In the genomic region with DNA sequence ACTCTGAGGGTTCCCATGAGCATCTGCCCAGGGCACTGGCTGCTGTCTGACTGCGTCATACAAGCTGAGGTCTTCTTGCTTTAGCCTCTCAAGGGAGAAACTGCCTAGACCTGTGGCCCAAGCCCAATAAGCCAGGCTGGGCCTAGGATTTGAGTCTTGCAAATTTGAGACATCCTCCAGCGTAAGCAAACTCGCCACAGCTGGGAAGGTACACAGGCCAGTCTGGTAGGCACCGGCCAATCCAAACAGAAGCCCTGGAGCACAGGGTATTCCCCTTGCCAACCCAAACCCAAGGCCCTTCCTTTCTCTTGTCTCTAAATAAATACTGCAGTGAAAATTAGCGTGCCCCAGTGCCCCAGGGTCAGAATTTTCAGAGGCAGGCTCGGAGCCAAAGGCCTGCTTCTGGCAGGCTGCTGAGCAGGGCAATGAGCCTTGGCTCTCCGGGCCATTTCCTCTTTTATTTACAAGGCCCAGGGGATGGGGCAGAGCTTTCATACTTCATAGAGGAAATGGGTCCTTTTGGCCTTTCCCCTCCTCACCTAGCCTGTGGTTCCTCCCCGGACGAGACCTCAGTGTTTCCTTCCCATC, we compare ENCODE assay signal across 8 cellular contexts. TPM values are rescaled to one million over a fixed set of nuclear protein-coding genes. Genes with fewer than 3 reads are reported as not detected.
DNase-seq lines count a peak whose midpoint lies in the region; ATAC-seq and TF ChIP-seq lines count a peak whose summit lies in the region.

No MANE protein-coding gene starts in this region.

- H3K9me3 ChIP-seq in gastroesophageal sphincter = no peaks in the 10 kb centered on the region
- H3K9me3 ChIP-seq in gastrocnemius medialis = no peaks in the 10 kb centered on the region

- H3K4me1 ChIP-seq in gastroesophageal sphincter (peaks cover 0 to 43% (median 10%) of the 10 kb centered on the region in 3 donors), gastrocnemius medialis (peaks cover 33 to 45% of the 10 kb centered on the region in 2 donors)

- DNase-seq in DMS153 (lab: John Stamatoyannopoulos, UW) (peak; percentile 80), SK-MEL-5 (ENCODE audit: low read depth, low spot score) (peak; percentile 71), gastrocnemius medialis (peak in 1 of 2 donors; percentile 83)
- DNase-seq in activated CD4-positive, alpha-beta T cell treated with anti-CD3 and anti-CD28 coated beads, Interleukin-2, amount 10 ng/mL, durations not matched to agents 24 days and 14 days = no peak
- DNase-seq in activated CD8-positive, alpha-beta memory T cell treated with anti-CD3 and anti-CD28 coated beads, Interleukin-2, amount 50 U/mL, for 48 hours = no peak

- in situ Hi-C loops in SK-MEL-5 (cut with HindIII; ENCODE audit: low pct_unique_long_range_greater_than_20kb, low sequenced_read_pairs) = no loop called here
- in situ Hi-C loops in gastrocnemius medialis (cut with MboI; ENCODE audit: low sequenced_read_pairs in 4 of 4) = loop anchor here in 1 of 4 donors (5.0 kb wide), 1 partner anchor 185 kb away; the partner anchor contains the start of gene ST3GAL5

- 29 to 49% methylated on average over 1 to 4 of the region's 9 CpGs for WGBS in gastroesophageal sphincter (ENCODE audit: low coverage in 1 of 2), 2 donors

- no peak overlapping the region for H3K27ac Mint-ChIP-seq in activated CD4-positive, alpha-beta T cell treated with anti-CD3 and anti-CD28 coated beads, Interleukin-2, amount 10 ng/mL, durations not matched to agents 24 days and 14 days

- no peak for TF ChIP-seq EP300 in gastroesophageal sphincter (IDR thresholded peaks at IDR 0.05)

- ATAC-seq in HG02610 (IDR thresholded peaks at IDR 0.05; ENCODE audit: unreplicated experiment) = peak; percentile 43
- peak; percentile 73 for ATAC-seq in gastroesophageal sphincter
- peak; percentile 13 to 66 for ATAC-seq in gastrocnemius medialis
- no peak for ATAC-seq in GM18873 (IDR thresholded peaks at IDR 0.05; ENCODE audit: low FRiP score, unreplicated experiment)

- no peak overlapping the region for H3K4me3 Mint-ChIP-seq in activated CD4-positive, alpha-beta T cell treated with anti-CD3 and anti-CD28 coated beads, Interleukin-2, amount 10 ng/mL, durations not matched to agents 24 days and 14 days

- H3K27ac ChIP-seq in gastroesophageal sphincter = peak overlapping the region in 3 of 4 donors; percentile 69 to 73 (median 72)
- H3K27ac ChIP-seq in gastrocnemius medialis = peak overlapping the region; percentile 81 to 91 (median 87)

- H3K36me3 ChIP-seq in gastroesophageal sphincter = peaks cover 0 to 62% of the 10 kb centered on the region in 2 donors
- H3K36me3 ChIP-seq in gastrocnemius medialis = peaks cover 0 to 60% of the 10 kb centered on the region in 2 donors

- peaks cover 3% of the 10 kb centered on the region for H3K9me3 Mint-ChIP-seq in activated CD4-positive, alpha-beta T cell treated with anti-CD3 and anti-CD28 coated beads, Interleukin-2, amount 10 ng/mL, durations not matched to agents 24 days and 14 days

- no peak for TF ChIP-seq CTCF in gastroesophageal sphincter (IDR thresholded peaks at IDR 0.05)
- no peak for TF ChIP-seq CTCF in gastrocnemius medialis (IDR thresholded peaks at IDR 0.05 in 4 of 5, conservative IDR thresholded peaks at IDR 0.05 in 1 of 5)

- H3K4me3 ChIP-seq in gastroesophageal sphincter = no peak overlapping the region
- no peak overlapping the region for H3K4me3 ChIP-seq in gastrocnemius medialis

- intact Hi-C loops in gastrocnemius medialis (cut with DNase I; ENCODE audit: low total_unique reads) = loop anchor here (10.0 kb wide), 1 partner anchor 438 kb away; no protein-coding TSS in a partner anchor
- intact Hi-C loops in activated CD4-positive, alpha-beta T cell treated with anti-CD3 and anti-CD28 coated beads, Interleukin-2, amount 10 ng/mL, durations not matched to agents 24 days and 14 days (cut with micrococcal nuclease) = no loop called here

- TF ChIP-seq POLR2A in gastroesophageal sphincter (IDR thresholded peaks at IDR 0.05) = no peak
- TF ChIP-seq POLR2A in gastrocnemius medialis (IDR thresholded peaks at IDR 0.05) = peak; percentile 33 to 43

- no peaks in the 10 kb centered on the region for H3K27me3 Mint-ChIP-seq in activated CD4-positive, alpha-beta T cell treated with anti-CD3 and anti-CD28 coated beads, Interleukin-2, amount 10 ng/mL, durations not matched to agents 24 days and 14 days

- H3K27me3 ChIP-seq in gastroesophageal sphincter (no peaks in the 10 kb centered on the region), gastrocnemius medialis (no peaks in the 10 kb centered on the region)

- H3K36me3 Mint-ChIP-seq in activated CD4-positive, alpha-beta T cell treated with anti-CD3 and anti-CD28 coated beads, Interleukin-2, amount 10 ng/mL, durations not matched to agents 24 days and 14 days (ENCODE audit: low read depth) = peaks cover 67% of the 10 kb centered on the region

- peaks cover 27% of the 10 kb centered on the region for H3K4me1 Mint-ChIP-seq in activated CD4-positive, alpha-beta T cell treated with anti-CD3 and anti-CD28 coated beads, Interleukin-2, amount 10 ng/mL, durations not matched to agents 24 days and 14 days

RNA-seq across cellular contexts. Expression of gene POLR1A, which starts 33.3 kb away (rescaled TPM):
- total RNA-seq in SK-MEL-5 (2014; rRNA removed; shearing (Covaris generic)) = 26.3 and 29.9 TPM in 2 replicates
- 29.5 and 37.5 TPM in 2 replicates for polyA plus RNA-seq in SK-MEL-5 (2015; cell fraction: cytosol; rRNA removed)
- 34.2 and 41.3 TPM in 2 replicates for polyA plus RNA-seq in SK-MEL-5 (2015; cell fraction: nucleus; rRNA removed)
- total RNA-seq in gastroesophageal sphincter (10 to 100 TPM; 15.6 to 21.7 (median 17.7) TPM), gastrocnemius medialis (10 to 100 TPM; 20.1 to 31.7 (median 29.4) TPM)
- 66.8 and 73.5 TPM in 2 replicates for total RNA-seq in activated CD4-positive, alpha-beta T cell treated with anti-CD3 and anti-CD28 coated beads, Interleukin-2, amount 10 ng/mL, durations not matched to agents 24 days and 14 days

RNA-seq across cellular contexts. Expression of gene PTCD3, which starts 33.7 kb away (rescaled TPM):
- total RNA-seq in SK-MEL-5 (2014; rRNA removed; shearing (Covaris generic)) = 238 and 268 TPM in 2 replicates
- 52.3 and 68.1 TPM in 2 replicates for polyA plus RNA-seq in SK-MEL-5 (2015; cell fraction: cytosol; rRNA removed)
- polyA plus RNA-seq in SK-MEL-5 (2015; cell fraction: nucleus; rRNA removed) = 1,280 and 1,431 TPM in 2 replicates
- total RNA-seq in gastroesophageal sphincter (10 to 100 TPM; 34.7 to 85.1 (median 58.5) TPM), gastrocnemius medialis (100 to 1,000 TPM in 1 of 4 donors, 10 to 100 TPM in 3; 55.5 to 111 (median 68.2) TPM)
- 169 and 177 TPM in 2 replicates for total RNA-seq in activated CD4-positive, alpha-beta T cell treated with anti-CD3 and anti-CD28 coated beads, Interleukin-2, amount 10 ng/mL, durations not matched to agents 24 days and 14 days

Comparison
In these comparisons a context has a peak if more than half of its experiments do, and no peak if none do; other contexts are left out.
1. DNase-seq: peak in DMS153 (single experiment) and SK-MEL-5 (single experiment); none in activated CD4-positive, alpha-beta T cell treated with anti-CD3 and anti-CD28 coated beads, Interleukin-2, amount 10 ng/mL, durations not matched to agents 24 days and 14 days (single experiment) and activated CD8-positive, alpha-beta memory T cell treated with anti-CD3 and anti-CD28 coated beads, Interleukin-2, amount 50 U/mL, for 48 hours (single experiment).
2. POLR2A ChIP-seq: peak in gastrocnemius medialis (2 of 2); none in gastroesophageal sphincter (0 of 2).